8 cellular contexts compared by ENCODE assay signal in genomic region chr13:50911937-50912624, GRCh38. TPM values are rescaled to one million over a fixed set of nuclear protein-coding genes. Genes with fewer than 3 reads are reported as not detected.
DNase-seq lines count a peak whose midpoint lies in the region; ATAC-seq, FAIRE-seq and TF ChIP-seq lines count a peak whose summit lies in the region.

No MANE protein-coding gene starts in this region.

- intact Hi-C loops in Right ventricle myocardium superior (cut with DNase I), result loop anchor here (5.0 kb wide), 2 partner anchors 915 to 935 kb away; partner anchors contain the start of gene TRIM13
- intact Hi-C loops in posterior vena cava (cut with DNase I), result no loop called here

- peak; percentile 45 for ATAC-seq in HG02623 (IDR thresholded peaks at IDR 0.05; ENCODE audit: unreplicated experiment)
- peak; percentile 54 for ATAC-seq in Right ventricle myocardium superior (ENCODE audit: poor library complexity)

- H3K9me3 Mint-ChIP-seq in activated naive CD8-positive, alpha-beta T cell treated with anti-CD3 and anti-CD28 coated beads for 36 hours, result no peaks in the 10 kb centered on the region

- FAIRE-seq in urothelium cell line (lab: Jason Lieb, UNC), result no peak

- peaks cover 12% of the 10 kb centered on the region for H3K36me3 Mint-ChIP-seq in activated naive CD8-positive, alpha-beta T cell treated with anti-CD3 and anti-CD28 coated beads for 36 hours

- H3K4me1 Mint-ChIP-seq in activated naive CD8-positive, alpha-beta T cell treated with anti-CD3 and anti-CD28 coated beads for 36 hours, result peaks cover 51% of the 10 kb centered on the region

- DNase-seq in NCI-H1092 treated with DMSO at 0.1 percent for 48 hours (lab: John Stamatoyannopoulos, UW), result peak; percentile 63
- DNase-seq in SKM-1 (lab: John Stamatoyannopoulos, UW; ENCODE audit: unreplicated experiment), result peak; percentile 85
- DNase-seq in activated naive CD8-positive, alpha-beta T cell treated with anti-CD3 and anti-CD28 coated beads for 36 hours, result peak; percentile 87
- DNase-seq in Right ventricle myocardium superior, result peak; percentile 91
- DNase-seq in posterior vena cava (ENCODE audit: low spot score), result peak; percentile 96
- peak; percentile 69 for DNase-seq in urothelium cell line (ENCODE audit: low spot score)

- H3K27me3 Mint-ChIP-seq in activated naive CD8-positive, alpha-beta T cell treated with anti-CD3 and anti-CD28 coated beads for 36 hours, result no peaks in the 10 kb centered on the region

- TF ChIP-seq CTCF in GM12872 (IDR thresholded peaks at IDR 0.05; ENCODE audit: insufficient read depth, low read depth, low read length), result peak; percentile 84

- peak overlapping the region; percentile 98 for H3K27ac Mint-ChIP-seq in activated naive CD8-positive, alpha-beta T cell treated with anti-CD3 and anti-CD28 coated beads for 36 hours

- H3K4me3 Mint-ChIP-seq in activated naive CD8-positive, alpha-beta T cell treated with anti-CD3 and anti-CD28 coated beads for 36 hours, result peak overlapping the region; percentile 95

RNA-seq across cellular contexts. Expression of gene RNASEH2B, which starts 2.5 kb away (rescaled TPM):
- 10 to 100 TPM; 68.4 to 81.3 TPM for total RNA-seq in activated naive CD8-positive, alpha-beta T cell treated with anti-CD3 and anti-CD28 coated beads for 36 hours
- total RNA-seq in Right ventricle myocardium superior (42.5 TPM), posterior vena cava (10 to 100 TPM; 48.5 to 49.1 TPM)

Comparison
In these comparisons a context has a peak if more than half of its experiments do, and no peak if none do; other contexts are left out.
1. Peak in every context shown above with its lines: DNase-seq and ATAC-seq.